In the genomic region with DNA sequence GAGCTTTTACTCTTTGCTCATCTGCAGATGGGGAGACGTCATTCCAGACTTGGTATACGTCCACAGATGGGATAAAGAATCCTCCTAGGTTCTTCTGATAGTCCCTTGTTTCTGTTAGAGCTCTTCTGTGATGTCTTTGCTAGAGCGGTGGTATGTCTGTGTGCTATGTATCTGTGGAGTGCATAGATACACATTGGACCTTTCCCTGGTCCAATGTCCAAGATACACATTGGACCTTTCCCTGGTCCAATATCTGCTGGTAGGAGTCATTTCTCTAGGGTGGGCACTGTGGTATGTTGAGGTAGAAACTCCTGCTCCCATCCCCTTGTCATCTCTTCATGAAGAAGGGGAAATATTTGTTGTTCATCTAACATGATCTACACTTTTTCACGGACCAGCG, we compare ENCODE assay signal across 28 cellular contexts.
"Had no signal": no experiment of that assay in that cellular context is flagged by ENCODE, and none has a peak within 500 bp of the region (broad histone marks: within the 10 kb centered on the region; RNA-seq: fewer than 3 reads in every experiment).

No MANE protein-coding gene starts in this region.

- H3K4me3 ChIP-seq: stomach, suprapubic skin, testis, thoracic aorta, thyroid gland, tibial artery, tibial nerve, transverse colon, upper lobe of left lung, upper lobe of right lung, uterus, vagina had no signal

- H3K27me3 Mint-ChIP-seq: stimulated activated memory B cell treated with anti-CD40 and anti-IgM and Interleukin-4, amounts not matched to agents 10 μg/mL and 1 μg/mL and 100 μg/mL, for 72 hours; stimulated activated naive B cell treated with anti-CD40 and anti-IgM and Interleukin-4, amounts not matched to agents 10 μg/mL and 1 μg/mL and 100 μg/mL, for 72 hours; stimulated activated naive CD8-positive, alpha-beta T cell treated with anti-CD3 and anti-CD28 coated beads, Interleukin-15, Interleukin-2, amounts not matched to agents 100 ng/mL and 50 ng/mL, for 24 hours had no signal

- FAIRE-seq: urothelium cell line had no signal

- H3K36me3 Mint-ChIP-seq: stimulated activated effector memory CD8-positive, alpha-beta T cell treated with anti-CD3 and anti-CD28 coated beads, Interleukin-12 subunit alpha, Interleukin-12 subunit beta, amount 100 ng/mL, for 72 hours; stimulated activated memory B cell treated with anti-CD40 and anti-IgM and Interleukin-4, amounts not matched to agents 10 μg/mL and 1 μg/mL and 100 μg/mL, for 72 hours; stimulated activated naive B cell treated with anti-CD40 and anti-IgM and Interleukin-4, amounts not matched to agents 10 μg/mL and 1 μg/mL and 100 μg/mL, for 72 hours; type B pancreatic cell had no signal

- H3K27ac ChIP-seq: stomach, suprapubic skin, thoracic aorta, thyroid gland, tibial artery, tibial nerve, transverse colon, upper lobe of left lung, upper lobe of right lung, uterus, vagina had no signal

- H3K4me3 Mint-ChIP-seq: stimulated activated effector memory CD8-positive, alpha-beta T cell treated with anti-CD3 and anti-CD28 coated beads, Interleukin-12 subunit alpha, Interleukin-12 subunit beta, amount 100 ng/mL, for 72 hours; stimulated activated memory B cell treated with anti-CD40 and anti-IgM and Interleukin-4, amounts not matched to agents 10 μg/mL and 1 μg/mL and 100 μg/mL, for 72 hours; stimulated activated naive B cell treated with anti-CD40 and anti-IgM and Interleukin-4, amounts not matched to agents 10 μg/mL and 1 μg/mL and 100 μg/mL, for 72 hours; stimulated activated naive CD8-positive, alpha-beta T cell treated with anti-CD3 and anti-CD28 coated beads, Interleukin-15, amount 100 ng/mL, for 72 hours; stimulated activated naive CD8-positive, alpha-beta T cell treated with anti-CD3 and anti-CD28 coated beads, Interleukin-15, Interleukin-2, amounts not matched to agents 100 ng/mL and 50 ng/mL, for 24 hours; type B pancreatic cell had no signal

- H3K9me3 ChIP-seq: suprapubic skin, testis, thoracic aorta, thyroid gland, tibial artery, tibial nerve, transverse colon, upper lobe of left lung, upper lobe of right lung, uterus, vagina had no signal

- H3K9me3 Mint-ChIP-seq: stimulated activated effector memory CD8-positive, alpha-beta T cell treated with anti-CD3 and anti-CD28 coated beads, Interleukin-12 subunit alpha, Interleukin-12 subunit beta, amount 100 ng/mL, for 72 hours; stimulated activated memory B cell treated with anti-CD40 and anti-IgM and Interleukin-4, amounts not matched to agents 10 μg/mL and 1 μg/mL and 100 μg/mL, for 72 hours had no signal

- DNase-seq: stimulated activated CD4-positive, alpha-beta T cell treated with anti-CD3 and anti-CD28 coated beads, Interleukin-2, amount 100 ng/mL, for 48 hours; stimulated activated CD4-positive, alpha-beta T cell treated with anti-CD3 and anti-CD28 coated beads, Interleukin-4, amount 100 ng/mL, for 1 hour; stimulated activated CD4-positive, alpha-beta T cell treated with anti-CD3 and anti-CD28 coated beads, Interleukin-4, amount 100 ng/mL, for 24 hours; stimulated activated CD4-positive, alpha-beta T cell treated with anti-CD3 and anti-CD28 coated beads, Interleukin-4, amount 100 ng/mL, for 4 hours; stimulated activated CD8-positive, alpha-beta memory T cell treated with anti-CD3 and anti-CD28 coated beads, Interleukin-4, amount 100 ng/mL, for 48 hours; stimulated activated naive B cell treated with anti-CD40 and anti-IgM and Interleukin-4, amounts not matched to agents 10 μg/mL and 1 μg/mL and 100 μg/mL, for 72 hours; stimulated activated naive CD4-positive, alpha-beta T cell; stimulated activated naive CD4-positive, alpha-beta T cell treated with Interleukin-2 at 50 U/mL for 16 hours; stimulated activated naive CD8-positive, alpha-beta T cell treated with anti-CD3 and anti-CD28 coated beads, Interleukin-15, amount 100 ng/mL, for 72 hours; stimulated activated naive CD8-positive, alpha-beta T cell treated with anti-CD3 and anti-CD28 coated beads, Interleukin-15, Interleukin-2, amounts not matched to agents 100 U/mL and 50 U/mL, for 24 hours; stomach; testis; thyroid gland; tibial artery; transverse colon; trophoblast cell; upper lobe of left lung; upper lobe of right lung; uterus had no signal

- H3K27ac Mint-ChIP-seq: stimulated activated effector memory CD8-positive, alpha-beta T cell treated with anti-CD3 and anti-CD28 coated beads, Interleukin-12 subunit alpha, Interleukin-12 subunit beta, amount 100 ng/mL, for 72 hours; stimulated activated memory B cell treated with anti-CD40 and anti-IgM and Interleukin-4, amounts not matched to agents 10 μg/mL and 1 μg/mL and 100 μg/mL, for 72 hours; stimulated activated naive B cell treated with anti-CD40 and anti-IgM and Interleukin-4, amounts not matched to agents 10 μg/mL and 1 μg/mL and 100 μg/mL, for 72 hours; stimulated activated naive CD8-positive, alpha-beta T cell treated with anti-CD3 and anti-CD28 coated beads, Interleukin-15, amount 100 ng/mL, for 72 hours; stimulated activated naive CD8-positive, alpha-beta T cell treated with anti-CD3 and anti-CD28 coated beads, Interleukin-15, Interleukin-2, amounts not matched to agents 100 ng/mL and 50 ng/mL, for 24 hours; type B pancreatic cell had no signal

- H3K4me1 ChIP-seq: stomach, suprapubic skin, tibial artery, tibial nerve, transverse colon, upper lobe of left lung, upper lobe of right lung, uterus, vagina had no signal

- H3K36me3 ChIP-seq: stomach, suprapubic skin, thoracic aorta, thyroid gland, tibial artery, tibial nerve, transverse colon, upper lobe of left lung, upper lobe of right lung, uterus, vagina had no signal

- ATAC-seq: stimulated activated effector memory CD8-positive, alpha-beta T cell treated with anti-CD3 and anti-CD28 coated beads, Interleukin-12 subunit alpha, Interleukin-12 subunit beta, amount 100 ng/mL, for 72 hours; stimulated activated memory B cell treated with anti-CD40 and anti-IgM and Interleukin-4, amounts not matched to agents 10 μg/mL and 1 μg/mL and 100 μg/mL, for 72 hours; stimulated activated naive B cell treated with anti-CD40 and anti-IgM and Interleukin-4, amounts not matched to agents 10 μg/mL and 1 μg/mL and 100 μg/mL, for 72 hours; stimulated activated naive CD8-positive, alpha-beta T cell treated with anti-CD3 and anti-CD28 coated beads, Interleukin-15, amount 100 ng/mL, for 72 hours; stimulated activated naive CD8-positive, alpha-beta T cell treated with anti-CD3 and anti-CD28 coated beads, Interleukin-15, Interleukin-2, amounts not matched to agents 100 U/mL and 50 U/mL, for 24 hours; upper lobe of right lung had no signal

- H3K27me3 ChIP-seq: stomach, suprapubic skin, testis, thyroid gland, tibial artery, tibial nerve, transverse colon, upper lobe of left lung, upper lobe of right lung, uterus, vagina had no signal
